In genomic region chr6:143038845-143039244, GRCh38 we compare ENCODE assay signal across 25 cellular contexts. TPM values are rescaled to one million over a fixed set of nuclear protein-coding genes. Genes with fewer than 3 reads are reported as not detected.
DNase-seq lines count a peak whose midpoint lies in the region; ATAC-seq and TF ChIP-seq lines count a peak whose summit lies in the region.
"Had no signal": no experiment of that assay in that cellular context is flagged by ENCODE, and none has a peak within 500 bp of the region (broad histone marks: within the 10 kb centered on the region; RNA-seq: fewer than 3 reads in every experiment).

No MANE protein-coding gene starts in this region.

- no peak overlapping the region for H3K4me2 ChIP-seq in PC-3 (ENCODE audit: low read length)
- H3K4me2 ChIP-seq: PC-9 had no signal

- H3K4me3 ChIP-seq in PC-3 (ENCODE audit: low read length), result no peak overlapping the region
- H3K4me3 ChIP-seq: heart left ventricle, PC-9, right atrium auricular region, thyroid gland had no signal

- BruUV-seq in PC-3 (replicated peaks; lab: Mats Ljungman, UMichigan), result no TSS peak

- CTCF ChIA-PET in PC-3 (lab: Charles Lee), result no interaction called here

- peaks cover 16% of the 10 kb centered on the region for H3K4me1 Mint-ChIP-seq in memory B cell

- H3K27ac ChIP-seq in PC-3 (ENCODE audit: low read length), result no peak overlapping the region
- H3K27ac ChIP-seq: heart left ventricle, PC-9, right atrium auricular region, thyroid gland had no signal

- H3K9ac ChIP-seq in PC-3 (ENCODE audit: low read length), result no peak overlapping the region

- TF ChIP-seq CTCF in GM12872 (IDR thresholded peaks at IDR 0.05; ENCODE audit: insufficient read depth, low read depth, low read length), result 0 out of 3 replicates have a peak, but pooled peaks have one; percentile 24
- TF ChIP-seq CTCF in PC-3 (conservative IDR thresholded peaks at IDR 0.05; ENCODE audit: low read depth, low read length), result 0 out of 2 replicates have a peak, but pooled peaks have one; percentile 10

- H3K4me1 ChIP-seq in PC-3 (ENCODE audit: insufficient read depth, low read length), result peaks cover 6% of the 10 kb centered on the region
- H3K4me1 ChIP-seq: Caco-2, heart left ventricle, right atrium auricular region, thyroid gland had no signal

- no peaks in the 10 kb centered on the region for H3K36me3 ChIP-seq in PC-3 (ENCODE audit: low read depth, low read length)
- H3K36me3 ChIP-seq: heart left ventricle, right atrium auricular region, thyroid gland had no signal

- POLR2A ChIA-PET in PC-3 (lab: Charles Lee; ENCODE audit: unreplicated experiment), result no interaction called here

- peaks cover 17% of the 10 kb centered on the region for H3K27me3 Mint-ChIP-seq in memory B cell

- no peaks in the 10 kb centered on the region for H3K9me2 ChIP-seq in PC-3 (replicated peaks; ENCODE audit: low read length)

- DNase-seq in PC-3, result no peak
- no peak for DNase-seq in memory B cell (ENCODE audit: low spot score in 2 of 2)
- no peak for DNase-seq in NCI-H510A (lab: John Stamatoyannopoulos, UW)
- DNase-seq in NCI-H2171 (lab: John Stamatoyannopoulos, UW), result no peak
- DNase-seq: activated CD4-positive, alpha-beta T cell treated with anti-CD3 and anti-CD28 coated beads for 48 hours; anterior cingulate cortex; Caco-2; DND-41; heart left ventricle; left cardiac atrium; mesendoderm; NCI-H2227 treated with DMSO at 0.1 percent for 48 hours; NCI-H82; occipital lobe; PC-9; SHP77 treated with DMSO at 0.1 percent for 48 hours; stimulated activated CD4-positive, alpha-beta T cell treated with anti-CD3 and anti-CD28 coated beads, Interleukin-4, amount 100 ng/mL, for 24 hours; stimulated activated naive CD4-positive, alpha-beta T cell treated with Interleukin-2 at 50 U/mL for 16 hours; thyroid gland had no signal

- ATAC-seq in GM21723 (IDR thresholded peaks at IDR 0.05; ENCODE audit: unreplicated experiment), result peak; percentile 59
- ATAC-seq in PC-3, result no peak
- peak; percentile 61 for ATAC-seq in memory B cell (ENCODE audit: low read depth)
- no peak for ATAC-seq in HG02973 (IDR thresholded peaks at IDR 0.05; ENCODE audit: unreplicated experiment)
- ATAC-seq: heart left ventricle, left cardiac atrium had no signal

- H3K27me3 ChIP-seq in PC-3 (ENCODE audit: low read length), result no peaks in the 10 kb centered on the region
- H3K27me3 ChIP-seq: heart left ventricle, right atrium auricular region, thyroid gland had no signal

- intact Hi-C loops in PC-3 (cut with micrococcal nuclease), result no loop called here

- no peaks in the 10 kb centered on the region for H3F3A ChIP-seq in PC-3 (ENCODE audit: low read length, unreplicated experiment)

- H3K79me2 ChIP-seq in PC-3 (ENCODE audit: low read length), result no peaks in the 10 kb centered on the region

- no peaks in the 10 kb centered on the region for H3K36me3 Mint-ChIP-seq in memory B cell
- H3K36me3 Mint-ChIP-seq: activated naive CD4-positive, alpha-beta T cell treated with anti-CD3 and anti-CD28 coated beads, Interleukin-2, amount 50 U/mL, for 24 hours; IgD-negative memory B cell had no signal

- no peak overlapping the region for H3K27ac Mint-ChIP-seq in memory B cell
- H3K27ac Mint-ChIP-seq: activated naive CD4-positive, alpha-beta T cell treated with anti-CD3 and anti-CD28 coated beads, Interleukin-2, amount 50 U/mL, for 24 hours; IgD-negative memory B cell had no signal

- no peak overlapping the region for H3K4me3 Mint-ChIP-seq in memory B cell
- H3K4me3 Mint-ChIP-seq: activated naive CD4-positive, alpha-beta T cell treated with anti-CD3 and anti-CD28 coated beads, Interleukin-2, amount 50 U/mL, for 24 hours; IgD-negative memory B cell had no signal

- no peaks in the 10 kb centered on the region for H4K20me1 ChIP-seq in PC-3 (ENCODE audit: low read length)

- H3K9me3 Mint-ChIP-seq in memory B cell, result peaks cover 2% of the 10 kb centered on the region
- H3K9me3 Mint-ChIP-seq: activated naive CD4-positive, alpha-beta T cell treated with anti-CD3 and anti-CD28 coated beads, Interleukin-2, amount 50 U/mL, for 24 hours; IgD-negative memory B cell had no signal

- H3K9me3 ChIP-seq in PC-3 (ENCODE audit: low read length), result no peaks in the 10 kb centered on the region
- H3K9me3 ChIP-seq: Caco-2, heart left ventricle, right atrium auricular region, thyroid gland had no signal

- no peak overlapping the region for H2AFZ ChIP-seq in PC-3 (ENCODE audit: low read length)
- H2AFZ ChIP-seq: PC-9 had no signal

RNA-seq across cellular contexts. Expression of gene AIG1, which starts 21.8 kb away (rescaled TPM):
- 22.1 and 32.7 TPM in 2 replicates for total RNA-seq in PC-3 (2014; rRNA removed)

Comparison
In these comparisons a context has a peak if more than half of its experiments do, and no peak if none do; other contexts are left out.
1. ATAC-seq: peak in GM21723 (single experiment) and memory B cell (single experiment); none in PC-3 (single experiment) and HG02973 (single experiment).